In the genomic region with DNA sequence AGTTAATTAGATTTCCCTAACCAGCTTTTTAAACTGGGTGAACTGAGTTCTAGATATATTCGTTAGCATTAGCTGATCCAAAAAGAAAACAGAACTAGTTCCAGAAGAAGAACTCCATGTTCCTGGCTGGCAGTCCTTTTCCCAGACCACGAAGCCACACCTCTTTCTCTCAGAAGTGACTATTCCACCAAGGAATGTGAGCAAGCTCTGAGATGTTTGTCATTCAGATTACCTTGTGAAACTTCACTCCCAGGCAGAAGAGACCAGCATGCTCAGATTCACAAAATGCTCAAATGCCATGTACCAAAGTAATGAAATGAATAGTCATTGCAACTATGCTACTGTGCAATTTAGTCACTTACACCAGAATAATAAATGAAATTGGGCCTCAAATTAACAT, we compare ENCODE assay signal across 8 cellular contexts. TPM values are rescaled to one million over a fixed set of nuclear protein-coding genes. Genes with fewer than 3 reads are reported as not detected.
A peak's percentile ranks its signal among the peaks of the same experiment; 100 is the strongest.
DNase-seq lines count a peak whose midpoint lies in the region; ATAC-seq and TF ChIP-seq lines count a peak whose summit lies in the region.

No MANE protein-coding gene starts in this region.

- H3K4me3 ChIP-seq in epithelial cell of proximal tubule (ENCODE audit: low read depth, low read length), result no peak overlapping the region

- peak; percentile 74 for DNase-seq in AG08396 (ENCODE audit: low spot score)
- DNase-seq in M059J (ENCODE audit: low read depth), result peak; percentile 90
- DNase-seq in epithelial cell of proximal tubule (ENCODE audit: low read depth), result peak; percentile 86
- DNase-seq in non-pigmented ciliary epithelial cell (ENCODE audit: low read depth), result peak; percentile 83
- DNase-seq in NOMO-1 (lab: John Stamatoyannopoulos, UW; ENCODE audit: unreplicated experiment in 2 of 2), result no peak
- no peak for DNase-seq in GM19238 (ENCODE audit: insufficient read length, low spot score)

- no peak for TF ChIP-seq CTCF in epithelial cell of proximal tubule (conservative IDR thresholded peaks at IDR 0.05; ENCODE audit: low read depth, low read length)

- no peak for ATAC-seq in HG03039 (IDR thresholded peaks at IDR 0.05; ENCODE audit: unreplicated experiment)
- no peak for ATAC-seq in HG03432 (IDR thresholded peaks at IDR 0.05; ENCODE audit: unreplicated experiment)

RNA-seq across cellular contexts. Expression of a gene that starts 4.4 kb away (rescaled TPM):
- total RNA-seq in M059J (2014; rRNA removed; shearing (Covaris generic)), result 32.3 and 34.2 TPM in 2 replicates
- 3.9 and 7.7 TPM in 2 replicates for total RNA-seq in epithelial cell of proximal tubule

Comparison
In these comparisons a context has a peak if more than half of its experiments do, and no peak if none do; other contexts are left out.
1. DNase-seq: peak in AG08396 (single experiment), M059J (single experiment), epithelial cell of proximal tubule (single experiment) and non-pigmented ciliary epithelial cell (single experiment); none in NOMO-1 (0 of 2) and GM19238 (single experiment).